8 cellular contexts compared by ENCODE assay signal in the genomic region with DNA sequence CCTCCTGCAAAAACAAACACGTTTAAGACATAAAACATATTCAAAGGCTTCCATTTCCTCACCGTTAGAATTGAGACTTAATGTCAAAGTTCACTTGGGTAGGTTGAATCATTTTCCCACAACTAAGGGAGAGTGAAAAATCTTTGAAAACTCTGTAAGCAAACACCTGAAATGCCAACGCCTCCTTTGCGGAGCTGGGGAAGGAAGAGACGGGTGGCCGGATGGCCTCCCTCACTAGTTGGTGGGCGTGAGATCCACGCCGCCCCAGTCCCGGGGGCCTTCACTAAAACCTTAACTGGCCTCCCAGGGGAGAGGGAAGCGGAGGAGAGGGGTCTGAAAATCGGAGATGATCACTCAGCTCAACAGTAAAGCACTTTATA. TPM values are rescaled to one million over a fixed set of nuclear protein-coding genes. Genes with fewer than 3 reads are reported as not detected.
DNase-seq lines count a peak whose midpoint lies in the region; ATAC-seq, FAIRE-seq and TF ChIP-seq lines count a peak whose summit lies in the region.

No MANE protein-coding gene starts in this region.

- peak overlapping the region; percentile 85 for H3K4me2 ChIP-seq in GM12878 (ENCODE audit: control insufficient read depth, insufficient read depth)

- no peak for FAIRE-seq in GM12878 (lab: Jason Lieb, UNC)

- H3K27ac ChIP-seq in GM12878 (ENCODE audit: control insufficient read depth, insufficient read depth), result peak overlapping the region; percentile 95

- no peaks in the 10 kb centered on the region for H3K27me3 ChIP-seq in GM12878 (replicated peaks in 1 of 2; ENCODE audit: control insufficient read depth in 2 of 2, insufficient read depth in 2 of 2, low read length in 1 of 2)

- RAD21 ChIA-PET in GM12878 (lab: Charles Lee; ENCODE audit: unreplicated experiment), result interaction anchor here (1.0 to 4.3 kb wide), 9 partner anchors 8 to 99 kb away, joined by 3 to 49 read pairs (median 4); a partner anchor contains a TSS

- no peaks in the 10 kb centered on the region for H4K20me1 ChIP-seq in GM12878 (ENCODE audit: control insufficient read depth, insufficient read depth)

- H3K79me2 ChIP-seq in GM12878 (ENCODE audit: control insufficient read depth, insufficient read depth, low read length), result peaks cover 52% of the 10 kb centered on the region

- WGBS in GM12878 (ENCODE audit: insufficient coverage, insufficient replicate concordance, low lambda C conversion rate, missing lambda C conversion rate), result under 1% methylated on average over 12 of the region's 12 CpGs

- H3K4me3 ChIP-seq in AG09309 (ENCODE audit: control insufficient read depth, low read depth, low read length), result peak overlapping the region; percentile 54
- H3K4me3 ChIP-seq in GM12878, result peak overlapping the region; percentile 74

- BruUV-seq in GM12878 (replicated peaks; lab: Mats Ljungman, UMichigan), result no TSS peak

- SMC1A ChIA-PET in GM12878 (lab: Charles Lee; ENCODE audit: uncharacterized antibody, unreplicated experiment), result interaction anchor here (0.6 to 4.2 kb wide), 7 partner anchors 11 to 539 kb away, joined by 3 to 38 read pairs (median 4); a partner anchor contains a TSS

- POLR2A ChIA-PET in GM12878 (lab: Charles Lee) (interaction anchor here (0.6 to 7.1 kb wide), 12 partner anchors 8 to 106 kb away, joined by 3 to 119 read pairs (median 7); a partner anchor contains a TSS), HEK293T (lab: Yijun Ruan, JAX) (interaction anchor here (0.8 to 5.9 kb wide), 15 partner anchors 8 to 288 kb away, joined by 3 to 56 read pairs (median 3); a partner anchor contains a TSS)

- H2AFZ ChIP-seq in GM12878 (ENCODE audit: control insufficient read depth, low read depth, low read length), result peak overlapping the region; percentile 93

- peaks cover 13% of the 10 kb centered on the region for H3K4me1 ChIP-seq in GM12878 (ENCODE audit: control insufficient read depth, insufficient read depth, low read length)

- in situ Hi-C loops in SK-MEL-5 (cut with HindIII; ENCODE audit: low pct_unique_long_range_greater_than_20kb, low sequenced_read_pairs), result no loop called here
- in situ Hi-C loops in GM12878 (cut with MboI), result no loop called here

- no peaks in the 10 kb centered on the region for H3K9me3 ChIP-seq in GM12878 (replicated peaks; ENCODE audit: control insufficient read depth, insufficient read depth, low read length)

- DNase-seq in AG09309 (ENCODE audit: low read depth), result no peak
- DNase-seq in GM20000 (ENCODE audit: low spot score), result peak; percentile 63
- peak; percentile 24 for DNase-seq in SK-MEL-5 (ENCODE audit: low read depth, low spot score)
- no peak for DNase-seq in GM12878 (ENCODE audit: low read depth, low spot score)
- peak; percentile 61 for DNase-seq in left kidney (ENCODE audit: low read depth, low spot score)
- DNase-seq in stimulated activated CD8-positive, alpha-beta memory T cell treated with anti-CD3 and anti-CD28 coated beads, Interleukin-15, amount 100 ng/mL, for 48 hours (ENCODE audit: low read depth in 2 of 2), result peak; percentile 25 to 32
- no peak for DNase-seq in H4 (ENCODE audit: low spot score)
- DNase-seq in HEK293T (ENCODE audit: extremely low spot score), result no peak

- CTCF ChIA-PET in GM12878 (lab: Yijun Ruan, JAX) (interaction anchor here (0.8 to 6.1 kb wide), 8 partner anchors 11 to 248 kb away, joined by 3 to 58 read pairs (median 6); a partner anchor contains a TSS), HEK293T (lab: Yijun Ruan, JAX) (interaction anchor here (0.6 to 2.4 kb wide), 6 partner anchors 10 to 129 kb away, joined by 3 to 8 read pairs (median 4); a partner anchor contains a TSS)

- ATAC-seq in GM12878, result peak; percentile 40

- TF ChIP-seq CTCF in AG09309 (IDR thresholded peaks at IDR 0.05; ENCODE audit: control insufficient read depth, insufficient read depth, low read depth, low read length, missing control alignments) (no peak), GM20000 (IDR thresholded peaks at IDR 0.05; ENCODE audit: extremely low read depth, missing control alignments) (no peak), GM12878 (IDR thresholded peaks at IDR 0.05 in 2 of 3, conservative IDR thresholded peaks at IDR 0.05 in 1 of 3; ENCODE audit: control insufficient read depth in 2 of 3, extremely low read depth in 1 of 3, insufficient read depth in 1 of 3, low read depth in 3 of 3, low read length in 3 of 3) (no peak)

- H3K36me3 ChIP-seq in GM12878 (ENCODE audit: control insufficient read depth in 2 of 2, insufficient read depth in 2 of 2, low read length in 1 of 2), result peaks cover 1 to 5% of the 10 kb centered on the region in 2 experiments; a peak in 1 of 4 replicates

- intact Hi-C loops in GM12878 (cut with micrococcal nuclease; ENCODE audit: unreplicated experiment), result no loop called here

- no peak for TF ChIP-seq RAD21 in GM12878 (IDR thresholded peaks at IDR 0.05; ENCODE audit: insufficient read depth, low read depth, low read length)

- TF ChIP-seq POLR2A in GM12878 (IDR thresholded peaks at IDR 0.05; ENCODE audit: low read depth, low read length), result no peak

- TF ChIP-seq EP300 in GM12878 (IDR thresholded peaks at IDR 0.05; ENCODE audit: borderline replicate concordance in 1 of 2, control insufficient read depth in 1 of 2, low read depth in 2 of 2, low read length in 2 of 2), result no peak

- peak overlapping the region; percentile 95 for H3K9ac ChIP-seq in GM12878 (ENCODE audit: control insufficient read depth, insufficient read depth, low read length)

TF ChIP-seq in GM12878, 131 proteins besides CTCF, POLR2A, EP300 and RAD21 (continues in another document):
- TF ChIP-seq HDGF (IDR thresholded peaks at IDR 0.05), result no peak

TF ChIP-seq in HEK293T, 16 proteins besides CTCF, POLR2A, EP300 and RAD21:
- TF ChIP-seq BHLHE40 (IDR thresholded peaks at IDR 0.05; ENCODE audit: borderline replicate concordance), result no peak
- TF ChIP-seq ELF4 (IDR thresholded peaks at IDR 0.05), result no peak
- TF ChIP-seq, protein P1, sequence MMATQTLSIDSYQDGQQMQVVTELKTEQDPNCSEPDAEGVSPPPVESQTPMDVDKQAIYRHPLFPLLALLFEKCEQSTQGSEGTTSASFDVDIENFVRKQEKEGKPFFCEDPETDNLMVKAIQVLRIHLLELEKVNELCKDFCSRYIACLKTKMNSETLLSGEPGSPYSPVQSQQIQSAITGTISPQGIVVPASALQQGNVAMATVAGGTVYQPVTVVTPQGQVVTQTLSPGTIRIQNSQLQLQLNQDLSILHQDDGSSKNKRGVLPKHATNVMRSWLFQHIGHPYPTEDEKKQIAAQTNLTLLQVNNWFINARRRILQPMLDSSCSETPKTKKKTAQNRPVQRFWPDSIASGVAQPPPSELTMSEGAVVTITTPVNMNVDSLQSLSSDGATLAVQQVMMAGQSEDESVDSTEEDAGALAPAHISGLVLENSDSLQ (IDR thresholded peaks at IDR 0.05), result no peak
- TF ChIP-seq FOXM1 (IDR thresholded peaks at IDR 0.05; ENCODE audit: borderline replicate concordance), result no peak
- TF ChIP-seq SUZ12 (IDR thresholded peaks at IDR 0.05), result no peak
- TF ChIP-seq ARNT (IDR thresholded peaks at IDR 0.05), result no peak

RNA-seq across cellular contexts. Expression of a gene that starts 0.8 kb away (rescaled TPM):
- 32.1 and 41.4 TPM in 2 replicates for total RNA-seq in SK-MEL-5 (2014; rRNA removed; shearing (Covaris generic))
- 46.2 and 51.5 TPM in 2 replicates for polyA plus RNA-seq in SK-MEL-5 (2015; cell fraction: cytosol; rRNA removed)
- 22.3 and 26.7 TPM in 2 replicates for polyA plus RNA-seq in SK-MEL-5 (2015; cell fraction: nucleus; rRNA removed)
- total RNA-seq in GM12878 (2013; cell fraction: nucleolus; rRNA removed), result 35.2 and 43.0 TPM in 2 replicates
- 49.4 and 62.7 TPM in 2 replicates for total RNA-seq in GM12878 (2014; rRNA removed)
- total RNA-seq in GM12878 (2014; rRNA removed; fragmentation: Illumina TruSeq; extraction: Trizol), result 23.0 and 27.9 TPM in 2 replicates
- 44.4 and 45.8 TPM in 2 replicates for total RNA-seq in GM12878 (2021)
- 11.7 TPM for polyA plus RNA-seq in GM12878 (2011; ENCODE audit: low read depth)
- polyA plus RNA-seq in GM12878 (2011; rRNA removed), result 14.1 and 32.8 TPM in 2 replicates
- polyA plus RNA-seq in GM12878 (2011; cell fraction: cytosol; rRNA removed), result 55.7 and 60.8 TPM in 2 replicates
- 57.5 and 71.0 TPM in 2 replicates for polyA plus RNA-seq in GM12878 (2011; cell fraction: nucleus; rRNA removed)
- polyA plus RNA-seq in GM12878 (2012), result 26.3 and 28.2 TPM in 2 replicates
- polyA plus RNA-seq in GM12878 (2014; fragmentation: Illumina TruSeq; extraction: Trizol), result 18.9 and 21.5 TPM in 2 replicates
- polyA plus RNA-seq in GM12878 (2014; fragmentation: Nextera tagmentation; extraction: Ambion mirVana), result 10 to 100 TPM; 11.6 to 11.7 TPM
- 45.7 and 46.5 TPM in 2 replicates for polyA plus RNA-seq in GM12878 (2014; rRNA removed)
- 10 to 100 TPM; 43.8 to 46.1 TPM for polyA plus RNA-seq in GM12878 (2016; fragmentation: Nextera tagmentation; extraction: Ambion mirVana)
- polyA minus RNA-seq in GM12878 (2011; rRNA and poly(A)+ RNA removed), result 29.1 and 56.8 TPM in 2 replicates
- polyA minus RNA-seq in GM12878 (2011; cell fraction: cytosol; rRNA and poly(A)+ RNA removed), result 22.7 and 27.9 TPM in 2 replicates
- polyA minus RNA-seq in GM12878 (2011; cell fraction: nucleus; rRNA and poly(A)+ RNA removed), result 21.2 and 26.2 TPM in 2 replicates
- 29.3 and 39.8 TPM in 2 replicates for total RNA-seq in H4 (2014; rRNA removed; shearing (Covaris generic))

RNA-seq across cellular contexts. Expression of a gene that starts 10.4 kb away (rescaled TPM):
- total RNA-seq in SK-MEL-5 (2014; rRNA removed; shearing (Covaris generic)), result 71.5 and 78.0 TPM in 2 replicates
- 71.8 and 85.7 TPM in 2 replicates for polyA plus RNA-seq in SK-MEL-5 (2015; cell fraction: cytosol; rRNA removed)
- polyA plus RNA-seq in SK-MEL-5 (2015; cell fraction: nucleus; rRNA removed), result 61.5 and 64.3 TPM in 2 replicates
- 95.0 and 103 TPM in 2 replicates for total RNA-seq in GM12878 (2013; cell fraction: nucleolus; rRNA removed)
- total RNA-seq in GM12878 (2014; rRNA removed) (118 and 121 TPM in 2 replicates), GM12878 (2014; rRNA removed; fragmentation: Illumina TruSeq; extraction: Trizol) (391 and 395 TPM in 2 replicates), GM12878 (2021) (204 and 223 TPM in 2 replicates)
- 42.9 TPM for polyA plus RNA-seq in GM12878 (2011; ENCODE audit: low read depth)
- polyA plus RNA-seq in GM12878 (2011; rRNA removed) (116 and 138 TPM in 2 replicates), GM12878 (2014; fragmentation: Illumina TruSeq; extraction: Trizol) (80.7 and 216 TPM in 2 replicates), GM12878 (2014; fragmentation: Nextera tagmentation; extraction: Ambion mirVana) (100 to 1,000 TPM; 282 to 342 TPM), GM12878 (2014; rRNA removed) (96.7 and 112 TPM in 2 replicates), GM12878 (2016; fragmentation: Nextera tagmentation; extraction: Ambion mirVana) (100 to 1,000 TPM; 221 to 226 TPM)
- 65.2 and 75.7 TPM in 2 replicates for polyA plus RNA-seq in GM12878 (2011; cell fraction: cytosol; rRNA removed)
- 129 and 147 TPM in 2 replicates for polyA plus RNA-seq in GM12878 (2011; cell fraction: nucleus; rRNA removed)
- polyA plus RNA-seq in GM12878 (2012), result 87.9 and 96.7 TPM in 2 replicates
- 62.4 and 90.4 TPM in 2 replicates for polyA minus RNA-seq in GM12878 (2011; rRNA and poly(A)+ RNA removed)
- 128 and 150 TPM in 2 replicates for polyA minus RNA-seq in GM12878 (2011; cell fraction: cytosol; rRNA and poly(A)+ RNA removed)
- 33.1 and 219 TPM in 2 replicates for polyA minus RNA-seq in GM12878 (2011; cell fraction: nucleus; rRNA and poly(A)+ RNA removed)
- 119 and 163 TPM in 2 replicates for total RNA-seq in H4 (2014; rRNA removed; shearing (Covaris generic))

Comparison
In these comparisons a context has a peak if more than half of its experiments do, and no peak if none do; other contexts are left out.
1. DNase-seq: peak in GM20000 (single experiment), SK-MEL-5 (single experiment), left kidney (single experiment) and stimulated activated CD8-positive, alpha-beta memory T cell treated with anti-CD3 and anti-CD28 coated beads, Interleukin-15, amount 100 ng/mL, for 48 hours (2 of 2); none in AG09309 (single experiment), GM12878 (single experiment), H4 (single experiment) and HEK293T (single experiment).